In genomic region chr17:73316919-73317505, GRCh38 we compare ENCODE assay signal across 12 cellular contexts. TPM values are rescaled to one million over a fixed set of nuclear protein-coding genes. Genes with fewer than 3 reads are reported as not detected.
DNase-seq lines count a peak whose midpoint lies in the region; ATAC-seq, FAIRE-seq and TF ChIP-seq lines count a peak whose summit lies in the region.
"Had no signal": no experiment of that assay in that cellular context is flagged by ENCODE, and none has a peak within 500 bp of the region (broad histone marks: within the 10 kb centered on the region; RNA-seq: fewer than 3 reads in every experiment).

No MANE protein-coding gene starts in this region.

- intact Hi-C loops in HepG2 (cut with micrococcal nuclease; ENCODE audit: unreplicated experiment) (no loop called here), right lobe of liver (cut with DNase I) (loop anchor here in 1 of 2 donors (10.0 kb wide), 1 partner anchor 48 kb away; no protein-coding TSS in a partner anchor), esophagus squamous epithelium (cut with DNase I) (no loop called here)

- peak overlapping the region; percentile 42; the same call in 1 of the 2 replicates for H3K4me2 ChIP-seq in HepG2 (ENCODE audit: low read depth, low read length)

- no TSS peak for BruUV-seq in HepG2 (replicated peaks; lab: Mats Ljungman, UMichigan)

- H3K4me1 ChIP-seq in HepG2 (ENCODE audit: insufficient read depth, low read length) (peaks cover 47% of the 10 kb centered on the region), right lobe of liver (peaks cover 0 to 6% (median 0%) of the 10 kb centered on the region in 4 donors), esophagus squamous epithelium (peaks cover 9 to 77% (median 27%) of the 10 kb centered on the region in 3 donors)

- TF ChIP-seq CTCF in HepG2 (CRISPR knock-in tag; IDR thresholded peaks at IDR 0.05) (no peak), right lobe of liver (IDR thresholded peaks at IDR 0.05) (no peak), esophagus squamous epithelium (IDR thresholded peaks at IDR 0.05) (no peak), chondrocyte (IDR thresholded peaks at IDR 0.05) (no peak)

- no peaks in the 10 kb centered on the region for H3K27me3 Mint-ChIP-seq in chondrocyte (ENCODE audit: low read depth)

- H4K20me1 ChIP-seq in HepG2 (ENCODE audit: insufficient read depth, low read length): no peaks in the 10 kb centered on the region

- TF ChIP-seq RAD21 in HepG2 (CRISPR knock-in tag; IDR thresholded peaks at IDR 0.05): no peak

- no peaks in the 10 kb centered on the region for H3K79me2 ChIP-seq in HepG2 (ENCODE audit: insufficient read depth, low read length)

- peaks cover 21% of the 10 kb centered on the region for H3K4me1 Mint-ChIP-seq in chondrocyte (ENCODE audit: low read depth)

- POLR2A ChIA-PET in HepG2 (lab: Yijun Ruan, JAX): no interaction called here

- H3K36me3 Mint-ChIP-seq in chondrocyte (ENCODE audit: low read depth): no peaks in the 10 kb centered on the region

- H3K9me3 Mint-ChIP-seq in chondrocyte (ENCODE audit: low read depth): no peaks in the 10 kb centered on the region

- in situ Hi-C loops in HepG2 (cut with HindIII; ENCODE audit: extremely low pct_ligation_motif_present, low pct_unique_long_range_greater_than_20kb): no loop called here

- ATAC-seq in HepG2: peak; percentile 47
- ATAC-seq in right lobe of liver: no peak
- ATAC-seq in HG03108 (IDR thresholded peaks at IDR 0.05; ENCODE audit: unreplicated experiment): peak; percentile 61

- H3K9ac ChIP-seq in HepG2 (ENCODE audit: insufficient read depth, low read depth, low read length): no peak overlapping the region

- TF ChIP-seq EP300 in HepG2 (IDR thresholded peaks at IDR 0.05; ENCODE audit: low read depth in 2 of 2, low read length in 2 of 2) (no peak), HepG2 (CRISPR knock-in tag; IDR thresholded peaks at IDR 0.05; ENCODE audit: borderline replicate concordance) (no peak)

- no peak for TF ChIP-seq POLR2A in HepG2 (IDR thresholded peaks at IDR 0.05; ENCODE audit: insufficient read depth in 1 of 2, low read depth in 2 of 2, low read length in 2 of 2)
- no peak for TF ChIP-seq POLR2A in right lobe of liver (IDR thresholded peaks at IDR 0.05)
- TF ChIP-seq POLR2A in esophagus squamous epithelium (IDR thresholded peaks at IDR 0.05): no peak

- DNase-seq in HepG2 (ENCODE audit: low spot score) (no peak), right lobe of liver (no peak), esophagus squamous epithelium (lab: John Stamatoyannopoulos, UW) (no peak), KG1 (lab: John Stamatoyannopoulos, UW) (no peak), chondrocyte (ENCODE audit: low spot score) (no peak)
- DNase-seq in activated naive CD4-positive, alpha-beta T cell treated with Interleukin-2 at 50 U/mL for 16 hours: no peak
- no peak for DNase-seq in activated CD4-positive, CD25-positive, alpha-beta regulatory T cell treated with anti-CD3 and anti-CD28 coated beads, Interleukin-2, amount 50 U/mL, for 72 hours
- DNase-seq: activated gamma-delta T cell, retina had no signal

- H3K9me3 ChIP-seq in HepG2 (ENCODE audit: low read length) (no peaks in the 10 kb centered on the region), right lobe of liver (no peaks in the 10 kb centered on the region), esophagus squamous epithelium (no peaks in the 10 kb centered on the region)

- no peak for FAIRE-seq in HepG2 (lab: Jason Lieb, UNC)
- FAIRE-seq: TTC549 had no signal

- H2AFZ ChIP-seq in HepG2 (ENCODE audit: low read length): no peak overlapping the region

- no peaks in the 10 kb centered on the region for H3K36me3 ChIP-seq in HepG2 (replicated peaks in 1 of 2; ENCODE audit: control insufficient read depth in 1 of 2, insufficient read depth in 2 of 2, low read length in 2 of 2)
- no peaks in the 10 kb centered on the region for H3K36me3 ChIP-seq in right lobe of liver
- no peaks in the 10 kb centered on the region for H3K36me3 ChIP-seq in esophagus squamous epithelium

- no peak overlapping the region for H3K27ac ChIP-seq in HepG2 (ENCODE audit: extremely low read length, insufficient read depth, low read length)
- no peak overlapping the region for H3K27ac ChIP-seq in right lobe of liver
- H3K27ac ChIP-seq in esophagus squamous epithelium: peak overlapping the region; percentile 28 to 50 (median 43)

- H3K4me3 Mint-ChIP-seq in chondrocyte (ENCODE audit: unreplicated experiment): no peak overlapping the region

- H3K27ac Mint-ChIP-seq in chondrocyte (ENCODE audit: unreplicated experiment): no peak overlapping the region

- 8% methylated on average over 8 of the region's 8 CpGs for WGBS in HepG2 (ENCODE audit: low lambda C conversion rate)
- WGBS in right lobe of liver (ENCODE audit: insufficient coverage, low coverage, low lambda C conversion rate, missing lambda C conversion rate): no CpG with 5 or more reads among the region's 8 CpGs
- 23 to 47% methylated on average over 2 to 3 of the region's 8 CpGs for WGBS in esophagus squamous epithelium, 2 donors

- H3K4me3 ChIP-seq in HepG2 (replicated peaks in 1 of 3; ENCODE audit: insufficient read depth in 1 of 3, low read depth in 2 of 3, low read length in 3 of 3): 0 out of 6 replicates have a peak overlapping the region, but pooled peaks of 1 of the 3 experiments have one; percentile 4
- no peak overlapping the region for H3K4me3 ChIP-seq in right lobe of liver
- H3K4me3 ChIP-seq in esophagus squamous epithelium: no peak overlapping the region

- CTCF ChIA-PET in HepG2 (lab: Yijun Ruan, JAX; ENCODE audit: low intra/inter-chr PET ratio, low total read pairs): no interaction called here

- H3K27me3 ChIP-seq in HepG2 (ENCODE audit: control insufficient read depth in 1 of 2, insufficient read depth in 2 of 2, low read length in 2 of 2): peaks cover 8 to 36% of the 10 kb centered on the region in 2 experiments
- H3K27me3 ChIP-seq in right lobe of liver: no peaks in the 10 kb centered on the region
- H3K27me3 ChIP-seq in esophagus squamous epithelium: no peaks in the 10 kb centered on the region

TF ChIP-seq in HepG2, 621 proteins besides CTCF, POLR2A, EP300 and RAD21 (continues in another document):
- TF ChIP-seq ZKSCAN5 (CRISPR knock-in tag; IDR thresholded peaks at IDR 0.05): peak; percentile 72; the same call in 1 of the 2 replicates
- no peak for TF ChIP-seq ZC3H13 (CRISPR knock-in tag; IDR thresholded peaks at IDR 0.05)

RNA-seq across cellular contexts. Expression of gene CDC42EP4, which starts 5.2 kb away (rescaled TPM):
- total RNA-seq in HepG2 (2016; rRNA removed; fragmentation: Illumina TruSeq; extraction: Trizol) (54.0 and 55.0 TPM in 2 replicates), right lobe of liver (10 to 100 TPM; 27.5 to 34.9 (median 30.9) TPM), esophagus squamous epithelium (10 to 100 TPM; 45.1 to 63.9 (median 52.9) TPM), chondrocyte (9.1 to 10.6 TPM (median 10.5 TPM) in 3 replicates)
- 13.5 and 14.9 TPM in 2 replicates for total RNA-seq in HepG2 (2016; cell fraction: cytosol; rRNA removed; fragmentation: Illumina TruSeq; extraction: Trizol; ENCODE audit: low read depth)
- 45.9 and 55.1 TPM in 2 replicates for total RNA-seq in HepG2 (2016; cell fraction: insoluble cytoplasmic fraction; rRNA removed; fragmentation: Illumina TruSeq; extraction: Trizol)
- 45.7 and 51.9 TPM in 2 replicates for total RNA-seq in HepG2 (2016; cell fraction: membrane; rRNA removed; fragmentation: Illumina TruSeq; extraction: Trizol)
- total RNA-seq in HepG2 (2016; cell fraction: nucleus; rRNA removed; fragmentation: Illumina TruSeq; extraction: Trizol): 34.9 and 36.1 TPM in 2 replicates
- polyA plus RNA-seq in HepG2 (2011; rRNA removed): 19.0 and 21.7 TPM in 2 replicates
- polyA plus RNA-seq in HepG2 (2011; cell fraction: cytosol; rRNA removed): 16.2 and 20.1 TPM in 2 replicates
- polyA plus RNA-seq in HepG2 (2011; cell fraction: nucleus; rRNA removed): 18.6 and 24.3 TPM in 2 replicates
- 18.4 and 22.4 TPM in 2 replicates for polyA plus RNA-seq in HepG2 (2012)
- polyA plus RNA-seq in HepG2 (2016; cell fraction: cytosol; fragmentation: Illumina TruSeq; extraction: Trizol; ENCODE audit: low read depth): 11.7 and 14.2 TPM in 2 replicates
- polyA plus RNA-seq in HepG2 (2016; cell fraction: insoluble cytoplasmic fraction; fragmentation: Illumina TruSeq; extraction: Trizol; ENCODE audit: low read depth): 58.7 and 66.8 TPM in 2 replicates
- 37.7 and 41.8 TPM in 2 replicates for polyA plus RNA-seq in HepG2 (2016; cell fraction: membrane; fragmentation: Illumina TruSeq; extraction: Trizol; ENCODE audit: low read depth)
- 41.4 and 43.9 TPM in 2 replicates for polyA plus RNA-seq in HepG2 (2016; cell fraction: nucleus; fragmentation: Illumina TruSeq; extraction: Trizol; ENCODE audit: insufficient read depth, low read depth)
- polyA minus RNA-seq in HepG2 (2011; rRNA and poly(A)+ RNA removed; ENCODE audit: low replicate concordance): 68.4 and 91.9 TPM in 2 replicates
- polyA minus RNA-seq in HepG2 (2011; cell fraction: cytosol; rRNA and poly(A)+ RNA removed): 25.3 and 26.4 TPM in 2 replicates
- 32.3 and 36.9 TPM in 2 replicates for polyA minus RNA-seq in HepG2 (2011; cell fraction: nucleus; rRNA and poly(A)+ RNA removed)

RNA-seq across cellular contexts. Expression of gene CPSF4L, which starts 55.3 kb away (rescaled TPM):
- total RNA-seq in HepG2 (2016; rRNA removed; fragmentation: Illumina TruSeq; extraction: Trizol) (0.73 and 0.94 TPM in 2 replicates), right lobe of liver (not detected), esophagus squamous epithelium (not detected), chondrocyte (not detected in 3 replicates)
- total RNA-seq in HepG2 (2016; cell fraction: cytosol; rRNA removed; fragmentation: Illumina TruSeq; extraction: Trizol; ENCODE audit: low read depth): 1.3 and 1.5 TPM in 2 replicates
- total RNA-seq in HepG2 (2016; cell fraction: insoluble cytoplasmic fraction; rRNA removed; fragmentation: Illumina TruSeq; extraction: Trizol): 0.76 and 1.1 TPM in 2 replicates
- 1.3 and 1.5 TPM in 2 replicates for total RNA-seq in HepG2 (2016; cell fraction: membrane; rRNA removed; fragmentation: Illumina TruSeq; extraction: Trizol)
- total RNA-seq in HepG2 (2016; cell fraction: nucleus; rRNA removed; fragmentation: Illumina TruSeq; extraction: Trizol): 0.99 and 1.5 TPM in 2 replicates
- polyA plus RNA-seq in HepG2 (2011; rRNA removed): 1.2 and 1.6 TPM in 2 replicates
- 0.32 and 0.70 TPM in 2 replicates for polyA plus RNA-seq in HepG2 (2011; cell fraction: cytosol; rRNA removed)
- polyA plus RNA-seq in HepG2 (2011; cell fraction: nucleus; rRNA removed): 0.21 TPM in 1 of 2 replicates, not detected in the other
- polyA plus RNA-seq in HepG2 (2012): 0.25 and 0.48 TPM in 2 replicates
- 0.86 and 1.8 TPM in 2 replicates for polyA plus RNA-seq in HepG2 (2016; cell fraction: cytosol; fragmentation: Illumina TruSeq; extraction: Trizol; ENCODE audit: low read depth)
- polyA plus RNA-seq in HepG2 (2016; cell fraction: insoluble cytoplasmic fraction; fragmentation: Illumina TruSeq; extraction: Trizol; ENCODE audit: low read depth): 0.60 and 1.3 TPM in 2 replicates
- 1.3 and 1.5 TPM in 2 replicates for polyA plus RNA-seq in HepG2 (2016; cell fraction: membrane; fragmentation: Illumina TruSeq; extraction: Trizol; ENCODE audit: low read depth)
- polyA plus RNA-seq in HepG2 (2016; cell fraction: nucleus; fragmentation: Illumina TruSeq; extraction: Trizol; ENCODE audit: insufficient read depth, low read depth): not detected in 2 replicates
- polyA minus RNA-seq in HepG2 (2011; rRNA and poly(A)+ RNA removed; ENCODE audit: low replicate concordance): 0.42 TPM in 1 of 2 replicates, not detected in the other
- polyA minus RNA-seq in HepG2 (2011; cell fraction: cytosol; rRNA and poly(A)+ RNA removed): not detected in 2 replicates
- polyA minus RNA-seq in HepG2 (2011; cell fraction: nucleus; rRNA and poly(A)+ RNA removed): 1.3 TPM in 1 of 2 replicates, not detected in the other
- total RNA-seq: kidney epithelial cell had no signal

Comparison
In these comparisons a context has a peak if more than half of its experiments do, and no peak if none do; other contexts are left out.
1. ATAC-seq: peak in HepG2 (single experiment) and HG03108 (single experiment); none in right lobe of liver (0 of 4).
2. H3K27ac ChIP-seq: peak in esophagus squamous epithelium (4 of 4); none in HepG2 (single experiment) and right lobe of liver (0 of 3).